8 cellular contexts compared by ENCODE assay signal in the genomic region with DNA sequence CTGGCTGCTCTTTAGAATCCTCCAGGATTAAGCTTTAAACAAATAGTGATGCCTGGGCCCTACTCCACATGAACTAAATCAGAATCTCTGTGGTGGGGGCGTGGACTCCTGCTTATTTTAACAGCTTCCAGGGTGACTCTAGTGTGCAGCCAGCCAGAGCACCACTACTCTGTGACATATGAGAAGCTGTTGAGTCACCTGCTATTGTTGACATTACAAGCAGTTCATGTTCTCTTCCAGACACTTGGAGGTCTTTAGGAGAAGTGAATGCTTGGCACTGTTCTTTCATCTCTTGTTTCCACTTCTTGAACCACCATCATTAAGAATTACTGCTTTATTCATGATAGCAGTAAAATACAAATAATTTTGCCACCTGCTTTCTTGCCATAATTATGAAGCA. TPM values are rescaled to one million over a fixed set of nuclear protein-coding genes. Genes with fewer than 3 reads are reported as not detected.
DNase-seq lines count a peak whose midpoint lies in the region; ATAC-seq and TF ChIP-seq lines count a peak whose summit lies in the region.

No MANE protein-coding gene starts in this region.

- TF ChIP-seq CTCF in BJ (IDR thresholded peaks at IDR 0.05; ENCODE audit: insufficient read depth, low read depth, low read length) (no peak), MCF 10A (IDR thresholded peaks at IDR 0.05; ENCODE audit: unreplicated experiment) (no peak), OCI-LY7 (conservative IDR thresholded peaks at IDR 0.05; ENCODE audit: low read length) (no peak)

- no peak for ATAC-seq in HG03108 (IDR thresholded peaks at IDR 0.05; ENCODE audit: unreplicated experiment)
- ATAC-seq in stimulated activated memory B cell treated with anti-CD40 and anti-IgM and Interleukin-4, amounts not matched to agents 10 μg/mL and 1 μg/mL and 100 μg/mL, for 72 hours, result no peak

- BruUV-seq in MCF 10A (replicated peaks; lab: Mats Ljungman, UMichigan) (no TSS peak), OCI-LY7 (replicated peaks; lab: Mats Ljungman, UMichigan) (no TSS peak)

- H3K27ac Mint-ChIP-seq in MCF 10A (ENCODE audit: low read depth, unreplicated experiment), result no peak overlapping the region
- no peak overlapping the region for H3K27ac Mint-ChIP-seq in stimulated activated memory B cell treated with anti-CD40 and anti-IgM and Interleukin-4, amounts not matched to agents 10 μg/mL and 1 μg/mL and 100 μg/mL, for 72 hours

- H3K79me2 ChIP-seq in OCI-LY7 (ENCODE audit: insufficient read depth, low read depth, low read length), result no peaks in the 10 kb centered on the region
- H3K79me2 ChIP-seq in Karpas-422 (ENCODE audit: low read length), result no peaks in the 10 kb centered on the region

- WGBS in mesodermal cell (ENCODE audit: insufficient coverage in 2 of 2), 2 experiments, result 71 to 100% methylated on average over 1 of the region's 1 CpG

- peaks cover 11% of the 10 kb centered on the region for H3K4me1 ChIP-seq in mesodermal cell (ENCODE audit: control insufficient read depth, insufficient read depth, low read length, poor library complexity, severe bottlenecking)
- no peaks in the 10 kb centered on the region for H3K4me1 ChIP-seq in OCI-LY7 (ENCODE audit: insufficient read depth, low read length, poor library complexity, severe bottlenecking)
- H3K4me1 ChIP-seq in Karpas-422 (ENCODE audit: low read length), result no peaks in the 10 kb centered on the region

- peaks cover 11% of the 10 kb centered on the region for H3K4me1 Mint-ChIP-seq in MCF 10A (ENCODE audit: insufficient read depth, unreplicated experiment)
- H3K4me1 Mint-ChIP-seq in stimulated activated memory B cell treated with anti-CD40 and anti-IgM and Interleukin-4, amounts not matched to agents 10 μg/mL and 1 μg/mL and 100 μg/mL, for 72 hours, result no peaks in the 10 kb centered on the region

- POLR2A ChIA-PET in BJ (lab: Charles Lee) (no interaction called here), MCF 10A (lab: Yijun Ruan, JAX) (interaction anchor here (0.9 to 1.4 kb wide), 2 partner anchors 30 to 61 kb away, joined by 3 to 5 read pairs; a partner anchor contains a TSS), OCI-LY7 (lab: Charles Lee) (interaction anchor here (0.6 kb wide), 1 partner anchor 656 kb away, joined by 3 read pairs; no protein-coding TSS in a partner anchor)

- H2AFZ ChIP-seq in OCI-LY7 (ENCODE audit: low read length) (no peak overlapping the region), Karpas-422 (ENCODE audit: low read length) (no peak overlapping the region)

- intact Hi-C loops in MCF 10A (cut with micrococcal nuclease) (no loop called here), OCI-LY7 (cut with micrococcal nuclease; ENCODE audit: unreplicated experiment) (no loop called here)

- H4K20me1 ChIP-seq in OCI-LY7 (ENCODE audit: insufficient read depth, low read length) (no peaks in the 10 kb centered on the region), Karpas-422 (ENCODE audit: insufficient read depth, low read depth, low read length) (no peaks in the 10 kb centered on the region)

- H3K27me3 ChIP-seq in BJ (ENCODE audit: control insufficient read depth, insufficient read depth, low read length), result no peaks in the 10 kb centered on the region
- H3K27me3 ChIP-seq in Karpas-422 (ENCODE audit: low read length), result no peaks in the 10 kb centered on the region

- DNase-seq in BJ (ENCODE audit: low read depth) (peak; percentile 62), NCI-H146 treated with DMSO at 0.1 percent for 48 hours (lab: John Stamatoyannopoulos, UW; ENCODE audit: unreplicated experiment) (peak; percentile 67), MCF 10A (ENCODE audit: unreplicated experiment) (peak; percentile 71), OCI-LY7 (ENCODE audit: low spot score) (no peak), Karpas-422 (no peak)

- no peak overlapping the region for H3K4me2 ChIP-seq in OCI-LY7 (ENCODE audit: low read length)
- H3K4me2 ChIP-seq in Karpas-422 (ENCODE audit: low read depth, low read length, poor library complexity, severe bottlenecking), result no peak overlapping the region

- no peak overlapping the region for H3K9ac ChIP-seq in Karpas-422 (ENCODE audit: low read length)

- no peak overlapping the region for H3K4me3 ChIP-seq in BJ (ENCODE audit: low read depth, low read length)
- no peak overlapping the region for H3K4me3 ChIP-seq in mesodermal cell (ENCODE audit: extremely low read depth, insufficient read depth, low read length, poor library complexity, severe bottlenecking)
- H3K4me3 ChIP-seq in OCI-LY7 (ENCODE audit: low read depth, low read length, poor library complexity, severe bottlenecking), result no peak overlapping the region
- no peak overlapping the region for H3K4me3 ChIP-seq in Karpas-422 (ENCODE audit: low read length)

- H3K9me2 ChIP-seq in OCI-LY7 (ENCODE audit: insufficient read depth, low read length), result no peaks in the 10 kb centered on the region
- H3K9me2 ChIP-seq in Karpas-422 (replicated peaks; ENCODE audit: insufficient read depth, low read length), result no peaks in the 10 kb centered on the region

- H3K4me3 Mint-ChIP-seq in MCF 10A (ENCODE audit: unreplicated experiment), result no peak overlapping the region
- H3K4me3 Mint-ChIP-seq in stimulated activated memory B cell treated with anti-CD40 and anti-IgM and Interleukin-4, amounts not matched to agents 10 μg/mL and 1 μg/mL and 100 μg/mL, for 72 hours, result no peak overlapping the region

- peak overlapping the region; percentile 97 for H3K27ac ChIP-seq in mesodermal cell (ENCODE audit: low read depth, low read length, severe bottlenecking)
- no peak overlapping the region for H3K27ac ChIP-seq in OCI-LY7 (ENCODE audit: low read depth, low read length, poor library complexity, severe bottlenecking)
- H3K27ac ChIP-seq in Karpas-422 (ENCODE audit: low read length), result no peak overlapping the region

- CTCF ChIA-PET in BJ (lab: Yijun Ruan, JAX) (no interaction called here), MCF 10A (lab: Yijun Ruan, JAX) (interaction anchor here (1.0 kb wide), 1 partner anchor 63 kb away, joined by 3 read pairs; no protein-coding TSS in a partner anchor), OCI-LY7 (lab: Charles Lee; ENCODE audit: unreplicated experiment) (no interaction called here)

- no peaks in the 10 kb centered on the region for H3K9me3 Mint-ChIP-seq in MCF 10A (ENCODE audit: unreplicated experiment)
- peaks cover 10% of the 10 kb centered on the region for H3K9me3 Mint-ChIP-seq in stimulated activated memory B cell treated with anti-CD40 and anti-IgM and Interleukin-4, amounts not matched to agents 10 μg/mL and 1 μg/mL and 100 μg/mL, for 72 hours

- H3K9me3 ChIP-seq in mesodermal cell (ENCODE audit: control insufficient read depth, low read length) (peaks cover 9% of the 10 kb centered on the region), OCI-LY7 (ENCODE audit: low read length) (no peaks in the 10 kb centered on the region), Karpas-422 (ENCODE audit: low read length) (no peaks in the 10 kb centered on the region)

- H3K36me3 Mint-ChIP-seq in MCF 10A (ENCODE audit: insufficient read depth, unreplicated experiment), result no peaks in the 10 kb centered on the region
- no peaks in the 10 kb centered on the region for H3K36me3 Mint-ChIP-seq in stimulated activated memory B cell treated with anti-CD40 and anti-IgM and Interleukin-4, amounts not matched to agents 10 μg/mL and 1 μg/mL and 100 μg/mL, for 72 hours

- H3K36me3 ChIP-seq in BJ (ENCODE audit: control insufficient read depth, insufficient read depth, low read length) (no peaks in the 10 kb centered on the region), mesodermal cell (ENCODE audit: control insufficient read depth, insufficient read depth, low read length) (no peaks in the 10 kb centered on the region), OCI-LY7 (ENCODE audit: insufficient read depth, low read length) (no peaks in the 10 kb centered on the region), Karpas-422 (ENCODE audit: insufficient read depth, low read length) (no peaks in the 10 kb centered on the region)

- H3K27me3 Mint-ChIP-seq in MCF 10A (ENCODE audit: insufficient read depth, unreplicated experiment), result no peaks in the 10 kb centered on the region
- peaks cover 38% of the 10 kb centered on the region for H3K27me3 Mint-ChIP-seq in stimulated activated memory B cell treated with anti-CD40 and anti-IgM and Interleukin-4, amounts not matched to agents 10 μg/mL and 1 μg/mL and 100 μg/mL, for 72 hours

RNA-seq across cellular contexts. Expression of a gene that starts 0.4 kb away (rescaled TPM):
- not detected in 2 replicates for polyA plus RNA-seq in BJ (2011; rRNA removed)
- not detected in 2 replicates for polyA minus RNA-seq in BJ (2011; rRNA and poly(A)+ RNA removed)
- total RNA-seq in MCF 10A (2022) (not detected in 2 replicates), OCI-LY7 (2022) (not detected in 2 replicates)
- not detected for polyA plus RNA-seq in mesodermal cell (2013, experiment 1 of 2)
- polyA plus RNA-seq in mesodermal cell (2013, experiment 2 of 2), result not detected
- not detected in 2 replicates for total RNA-seq in OCI-LY7 (2014; rRNA removed; shearing (Covaris generic))
- total RNA-seq in Karpas-422 (2014; rRNA removed; shearing (Covaris generic); ENCODE audit: low replicate concordance), result not detected in 2 replicates

Comparison
In these comparisons a context has a peak if more than half of its experiments do, and no peak if none do; other contexts are left out.
1. DNase-seq: peak in BJ (single experiment), NCI-H146 treated with DMSO at 0.1 percent for 48 hours (single experiment) and MCF 10A (single experiment); none in OCI-LY7 (single experiment) and Karpas-422 (single experiment).